In the genomic region with DNA sequence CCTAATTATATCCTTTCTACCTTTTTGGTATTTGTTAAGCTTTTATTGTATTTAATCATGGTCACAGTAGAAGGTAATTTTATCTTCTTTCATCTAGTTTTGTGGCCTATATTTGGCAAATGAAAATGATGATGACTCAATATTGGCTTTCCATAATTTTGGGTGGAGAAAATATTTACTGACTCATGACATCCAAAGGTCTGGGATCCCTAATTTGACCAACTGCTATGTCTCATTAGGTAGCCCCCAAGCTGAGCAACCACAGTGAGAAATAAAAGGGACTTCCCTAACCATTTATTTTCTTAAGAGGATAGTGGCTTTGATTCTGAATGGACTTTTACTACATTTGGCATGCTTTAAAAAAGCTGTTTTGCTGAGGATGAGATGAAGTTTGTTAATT, we compare ENCODE assay signal across 30 cellular contexts.
DNase-seq lines count a peak whose midpoint lies in the region; ATAC-seq and TF ChIP-seq lines count a peak whose summit lies in the region.
"Had no signal": no experiment of that assay in that cellular context is flagged by ENCODE, and none has a peak within 500 bp of the region (broad histone marks: within the 10 kb centered on the region; RNA-seq: fewer than 3 reads in every experiment).

No MANE protein-coding gene starts in this region.

- no peak overlapping the region for H3K9ac ChIP-seq in colonic mucosa (ENCODE audit: low read depth in 2 of 2, low read length in 2 of 2)
- H3K9ac ChIP-seq: BLaER1 treated with 17β-estradiol and CSF1 and Interleukin-3, amounts not matched to agents 10 nM and 100 nM had no signal

- H3K4me1 ChIP-seq in colonic mucosa: no peaks in the 10 kb centered on the region
- H3K4me1 ChIP-seq: A549; BLaER1 treated with 17β-estradiol and CSF1 and Interleukin-3, amounts not matched to agents 10 nM and 100 nM had no signal

- no peak overlapping the region for H3K27ac ChIP-seq in colonic mucosa
- H3K27ac ChIP-seq: A549; BLaER1 treated with 17β-estradiol and CSF1 and Interleukin-3, amounts not matched to agents 10 nM and 100 nM; HL-60; RWPE1 had no signal

- intact Hi-C loops in colonic mucosa (cut with DNase I): no loop called here

- no peaks in the 10 kb centered on the region for H3K9me3 ChIP-seq in colonic mucosa
- H3K9me3 ChIP-seq: A549; BLaER1 treated with 17β-estradiol and CSF1 and Interleukin-3, amounts not matched to agents 10 nM and 100 nM; MG63 had no signal

- no peaks in the 10 kb centered on the region for H3K36me3 ChIP-seq in colonic mucosa
- H3K36me3 ChIP-seq: BLaER1 treated with 17β-estradiol and CSF1 and Interleukin-3, amounts not matched to agents 10 nM and 100 nM; MG63 had no signal

- no peak overlapping the region for H3K4me3 ChIP-seq in colonic mucosa
- H3K4me3 ChIP-seq: A549; BLaER1 treated with 17β-estradiol and CSF1 and Interleukin-3, amounts not matched to agents 10 nM and 100 nM; GM12878; GM23338; MG63 had no signal

- ATAC-seq in GM19455 (IDR thresholded peaks at IDR 0.05; ENCODE audit: unreplicated experiment): no peak
- ATAC-seq: A549, GM12878, GM23338, Panc1 had no signal

- DNase-seq in A172 (ENCODE audit: low spot score) (peak; percentile 17), HT-29 (ENCODE audit: low spot score) (peak; percentile 22), NCI-H69 (lab: John Stamatoyannopoulos, UW) (peak; percentile 99), astrocyte of the hippocampus (ENCODE audit: low read depth, low spot score) (peak; percentile 6), colonic mucosa (no peak), DMS114 treated with DMSO at 0.1 percent for 48 hours (lab: John Stamatoyannopoulos, UW; ENCODE audit: unreplicated experiment) (no peak)
- DNase-seq in stimulated activated CD4-positive, alpha-beta T cell treated with anti-CD3 and anti-CD28 coated beads, Interleukin-4, amount 100 ng/mL, for 1 hour: no peak
- DNase-seq: AML-193; CD4-positive, alpha-beta T cell; EL; GDM1; H9; HFFc6; Karpas-422; MG63; NCI-H1694; NCI-H2171 treated with DMSO at 0.1 percent for 48 hours; NCI-H446; NCI-H524 treated with DMSO at 0.1 percent for 48 hours; NCI-H82; SHP77; T-helper 1 cell had no signal

- no peak for TF ChIP-seq CTCF in colonic mucosa (IDR thresholded peaks at IDR 0.05)

- H3K27me3 ChIP-seq in colonic mucosa: no peaks in the 10 kb centered on the region
- H3K27me3 ChIP-seq: BLaER1 treated with 17β-estradiol and CSF1 and Interleukin-3, amounts not matched to agents 10 nM and 100 nM; MG63 had no signal

Comparison
In these comparisons a context has a peak if more than half of its experiments do, and no peak if none do; other contexts are left out.
1. DNase-seq: peak in A172 (single experiment), HT-29 (single experiment), NCI-H69 (single experiment) and astrocyte of the hippocampus (single experiment); none in colonic mucosa (single experiment), stimulated activated CD4-positive, alpha-beta T cell treated with anti-CD3 and anti-CD28 coated beads, Interleukin-4, amount 100 ng/mL, for 1 hour (single experiment) and DMS114 treated with DMSO at 0.1 percent for 48 hours (single experiment).